ENCODE assay signal across 27 cellular contexts in genomic region chr1:22489278-22489677, GRCh38.
"Had no signal": no experiment of that assay in that cellular context is flagged by ENCODE, and none has a peak within 500 bp of the region (broad histone marks: within the 10 kb centered on the region; RNA-seq: fewer than 3 reads in every experiment).

No MANE protein-coding gene starts in this region.

- H3K4me3 Mint-ChIP-seq: natural killer cell; stimulated activated effector memory CD8-positive, alpha-beta T cell treated with anti-CD3 and anti-CD28 coated beads, Interleukin-12 subunit alpha, Interleukin-12 subunit beta, amount 100 ng/mL, for 72 hours had no signal

- H3K4me3 ChIP-seq: gastrocnemius medialis, left ventricle myocardium inferior, lower lobe of right lung, ovary, psoas muscle, sigmoid colon, testis, tibial artery, upper lobe of left lung had no signal

- H3K27ac Mint-ChIP-seq: natural killer cell; stimulated activated effector memory CD8-positive, alpha-beta T cell treated with anti-CD3 and anti-CD28 coated beads, Interleukin-12 subunit alpha, Interleukin-12 subunit beta, amount 100 ng/mL, for 72 hours had no signal

- H3K9me3 ChIP-seq: gastrocnemius medialis, lower lobe of right lung, ovary, sigmoid colon, testis, tibial artery had no signal

- H3K4me1 ChIP-seq: testis had no signal

- DNase-seq: cortex of kidney; effector CD4-positive, alpha-beta T cell; foreskin fibroblast; gastrocnemius medialis; head of caudate nucleus; left cardiac atrium; left ventricle myocardium inferior; lower lobe of right lung; natural killer cell; occipital lobe; ovary; posterior cingulate gyrus; psoas muscle; right cardiac atrium; sigmoid colon; stimulated activated CD4-positive, alpha-beta T cell treated with anti-CD3 and anti-CD28 coated beads, Interleukin-2, amount 100 ng/mL, for 24 hours; stimulated activated CD4-positive, alpha-beta T cell treated with anti-CD3 and anti-CD28 coated beads, Interleukin-4, amount 100 ng/mL, for 24 hours; stimulated activated naive CD8-positive, alpha-beta T cell treated with anti-CD3 and anti-CD28 coated beads, Interleukin-15, Interleukin-2, amounts not matched to agents 100 U/mL and 50 U/mL, for 24 hours; substantia nigra; testis; tibial artery; upper lobe of left lung had no signal

- H3K36me3 ChIP-seq: gastrocnemius medialis, ovary had no signal

- FAIRE-seq: islet of Langerhans, urothelium cell line had no signal

- H3K27ac ChIP-seq: epithelial cell of prostate, gastrocnemius medialis, left ventricle myocardium inferior, lower lobe of right lung, ovary, psoas muscle, sigmoid colon, testis, tibial artery, upper lobe of left lung had no signal

- H3K27me3 ChIP-seq: gastrocnemius medialis, ovary, sigmoid colon, testis, tibial artery, upper lobe of left lung had no signal

- ATAC-seq: esophagus mucosa; gastrocnemius medialis; lower lobe of right lung; natural killer cell; right cardiac atrium; stimulated activated effector memory CD8-positive, alpha-beta T cell treated with anti-CD3 and anti-CD28 coated beads, Interleukin-12 subunit alpha, Interleukin-12 subunit beta, amount 100 ng/mL, for 72 hours; stimulated activated naive CD8-positive, alpha-beta T cell treated with anti-CD3 and anti-CD28 coated beads, Interleukin-15, Interleukin-2, amounts not matched to agents 100 U/mL and 50 U/mL, for 24 hours had no signal
